9 cellular contexts compared by ENCODE assay signal in genomic region chr10:79246606-79247275, GRCh38.
DNase-seq lines count a peak whose midpoint lies in the region; ATAC-seq and TF ChIP-seq lines count a peak whose summit lies in the region.
"Had no signal": no experiment of that assay in that cellular context is flagged by ENCODE, and none has a peak within 500 bp of the region (broad histone marks: within the 10 kb centered on the region; RNA-seq: fewer than 3 reads in every experiment).

No MANE protein-coding gene starts in this region.

- H3K9me3 ChIP-seq in upper lobe of right lung: no peaks in the 10 kb centered on the region

- peak overlapping the region; percentile 65 for H3K27ac Mint-ChIP-seq in activated CD4-positive, alpha-beta T cell treated with anti-CD3 and anti-CD28 coated beads, Interleukin-2, amount 10 ng/mL, durations not matched to agents 24 days and 14 days

- intact Hi-C loops in activated CD4-positive, alpha-beta T cell treated with anti-CD3 and anti-CD28 coated beads, Interleukin-2, amount 10 ng/mL, durations not matched to agents 24 days and 14 days (cut with micrococcal nuclease): loop anchor here (10.0 kb wide), 1 partner anchor 958 kb away; the partner anchor contains the start of gene ANXA11
- intact Hi-C loops in upper lobe of right lung (cut with DNase I): no loop called here

- peaks cover 22% of the 10 kb centered on the region for H3K36me3 Mint-ChIP-seq in activated CD4-positive, alpha-beta T cell treated with anti-CD3 and anti-CD28 coated beads, Interleukin-2, amount 10 ng/mL, durations not matched to agents 24 days and 14 days (ENCODE audit: low read depth)

- H3K4me1 ChIP-seq in upper lobe of right lung: peaks cover 73% of the 10 kb centered on the region

- no peaks in the 10 kb centered on the region for H3K27me3 ChIP-seq in upper lobe of right lung

- ATAC-seq in upper lobe of right lung (peak; percentile 14), GM21381 (IDR thresholded peaks at IDR 0.05; ENCODE audit: unreplicated experiment) (no peak), omental fat pad (ENCODE audit: low FRiP score) (no peak)

- peak overlapping the region; percentile 17 for H3K4me3 ChIP-seq in coronary artery
- no peak overlapping the region for H3K4me3 ChIP-seq in upper lobe of right lung

- H3K4me3 Mint-ChIP-seq in activated CD4-positive, alpha-beta T cell treated with anti-CD3 and anti-CD28 coated beads, Interleukin-2, amount 10 ng/mL, durations not matched to agents 24 days and 14 days: peak overlapping the region; percentile 96

- H3K27ac ChIP-seq in coronary artery (peak overlapping the region; percentile 91 to 97), upper lobe of right lung (peak overlapping the region; percentile 82)

- H3K4me1 Mint-ChIP-seq in activated CD4-positive, alpha-beta T cell treated with anti-CD3 and anti-CD28 coated beads, Interleukin-2, amount 10 ng/mL, durations not matched to agents 24 days and 14 days: peaks cover 71% of the 10 kb centered on the region

- H3K9me3 Mint-ChIP-seq in activated CD4-positive, alpha-beta T cell treated with anti-CD3 and anti-CD28 coated beads, Interleukin-2, amount 10 ng/mL, durations not matched to agents 24 days and 14 days: no peaks in the 10 kb centered on the region

- H3K27me3 Mint-ChIP-seq in activated CD4-positive, alpha-beta T cell treated with anti-CD3 and anti-CD28 coated beads, Interleukin-2, amount 10 ng/mL, durations not matched to agents 24 days and 14 days: no peaks in the 10 kb centered on the region

- DNase-seq in activated CD4-positive, alpha-beta T cell treated with anti-CD3 and anti-CD28 coated beads, Interleukin-2, amount 10 ng/mL, durations not matched to agents 24 days and 14 days: no peak
- DNase-seq in activated CD4-positive, alpha-beta T cell treated with anti-CD3 and anti-CD28 coated beads, Interleukin-2, amount 50 U/mL, for 48 hours: no peak
- DNase-seq in coronary artery (ENCODE audit: low spot score) (peak; percentile 93), mucosa of gallbladder (ENCODE audit: low spot score) (peak; percentile 79), upper lobe of right lung (no peak), HUDEP-2 (lab: John Stamatoyannopoulos, UW; ENCODE audit: unreplicated experiment in 76 of 76) (no peak), omental fat pad (ENCODE audit: low spot score) (no peak)
- DNase-seq: AML-193 had no signal

- H3K36me3 ChIP-seq in upper lobe of right lung: no peaks in the 10 kb centered on the region

- TF ChIP-seq CTCF in coronary artery (IDR thresholded peaks at IDR 0.05): no peak
- no peak for TF ChIP-seq CTCF in upper lobe of right lung (IDR thresholded peaks at IDR 0.05)
- no peak for TF ChIP-seq CTCF in omental fat pad (IDR thresholded peaks at IDR 0.05)

Comparison
In these comparisons a context has a peak if more than half of its experiments do, and no peak if none do; other contexts are left out.
1. DNase-seq: peak in coronary artery (single experiment) and mucosa of gallbladder (single experiment); none in activated CD4-positive, alpha-beta T cell treated with anti-CD3 and anti-CD28 coated beads, Interleukin-2, amount 10 ng/mL, durations not matched to agents 24 days and 14 days (single experiment), activated CD4-positive, alpha-beta T cell treated with anti-CD3 and anti-CD28 coated beads, Interleukin-2, amount 50 U/mL, for 48 hours (0 of 2), upper lobe of right lung (single experiment), HUDEP-2 (0 of 76) and omental fat pad (single experiment).